ENCODE assay signal across 8 cellular contexts in the genomic region with DNA sequence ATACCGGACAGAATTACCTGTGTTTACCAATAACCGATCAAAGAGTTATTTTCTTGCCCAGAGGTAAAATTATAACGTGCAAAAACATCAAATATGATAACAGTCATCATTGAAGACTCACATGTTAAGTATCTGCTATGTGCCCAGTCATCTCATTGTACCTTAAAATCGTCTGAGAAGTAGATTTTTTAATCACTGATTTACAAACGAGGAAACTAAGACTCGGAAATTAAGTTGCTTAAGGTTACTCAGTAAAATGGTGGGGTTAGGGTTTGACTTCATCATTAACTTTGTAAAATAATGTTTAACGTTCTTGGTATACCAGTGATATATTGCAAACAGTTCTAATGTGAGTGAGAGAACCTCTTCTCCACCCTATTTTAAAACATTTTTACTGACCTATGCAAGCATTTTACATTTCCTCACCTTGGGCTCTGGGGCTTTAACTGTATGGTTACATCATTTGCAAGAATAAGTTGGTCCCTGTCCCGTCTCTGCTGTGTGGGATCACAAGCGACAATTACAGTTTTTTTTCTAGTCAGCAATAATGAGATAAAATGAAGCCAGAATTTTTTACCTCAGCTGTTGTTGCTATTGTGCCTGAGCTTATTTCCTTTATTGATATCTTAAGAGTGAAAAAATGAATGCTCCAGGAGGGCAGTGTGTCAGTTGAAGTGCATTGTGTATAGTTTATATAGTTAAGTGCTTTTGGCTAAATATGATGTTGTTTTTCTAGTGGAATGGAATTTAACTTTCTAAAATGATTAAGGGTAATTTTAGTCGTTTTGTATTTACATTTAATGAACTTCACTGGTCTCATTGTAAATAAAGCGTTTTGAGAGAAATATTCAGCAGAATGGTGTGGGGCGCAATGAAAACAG. TPM values are rescaled to one million over a fixed set of nuclear protein-coding genes. Genes with fewer than 3 reads are reported as not detected.
DNase-seq lines count a peak whose midpoint lies in the region; ATAC-seq and TF ChIP-seq lines count a peak whose summit lies in the region.

No MANE protein-coding gene starts in this region.

- H3K9me3 Mint-ChIP-seq in GM23338, result no peaks in the 10 kb centered on the region

- peak overlapping the region; percentile 98 for H3K4me3 Mint-ChIP-seq in GM23338

- no TSS peak for BruUV-seq in Panc1 (replicated peaks; lab: Mats Ljungman, UMichigan)

- peaks cover 9% of the 10 kb centered on the region for H3K36me3 Mint-ChIP-seq in GM23338 (ENCODE audit: low read depth)

- H3F3A ChIP-seq in GM23338 (replicated peaks; ENCODE audit: low read depth), result 0 out of 2 replicates have a peak, but pooled peaks cover 7% of the 10 kb centered on the region

- POLR2A ChIA-PET in Panc1 (lab: Charles Lee), result no interaction called here

- H3K4me1 Mint-ChIP-seq in GM23338, result peaks cover 14% of the 10 kb centered on the region

- H3K36me3 ChIP-seq in GM23338 (ENCODE audit: insufficient read depth), result no peaks in the 10 kb centered on the region
- H3K36me3 ChIP-seq in Panc1 (ENCODE audit: control insufficient read depth, insufficient read depth, low read length), result no peaks in the 10 kb centered on the region; the same call in 1 of the 2 replicates
- no peaks in the 10 kb centered on the region for H3K36me3 ChIP-seq in ovary

- peak overlapping the region; percentile 77 for H3K4me3 ChIP-seq in GM23338
- peak overlapping the region; percentile 92 to 99 for H3K4me3 ChIP-seq in Panc1 (ENCODE audit: low read depth in 2 of 2, low read length in 2 of 2)
- peak overlapping the region; percentile 98 for H3K4me3 ChIP-seq in epithelial cell of esophagus (ENCODE audit: low read length)
- peak overlapping the region; percentile 55 for H3K4me3 ChIP-seq in ovary

- TF ChIP-seq EP300 in ovary (IDR thresholded peaks at IDR 0.05), result no peak

- H3K79me2 ChIP-seq in GM23338 (replicated peaks; ENCODE audit: insufficient read depth), result peaks cover 71% of the 10 kb centered on the region

- no peak for TF ChIP-seq POLR2A in ovary (IDR thresholded peaks at IDR 0.05)

- H3K9me3 ChIP-seq in Panc1 (ENCODE audit: control insufficient read depth, insufficient read depth, low read depth, low read length) (no peaks in the 10 kb centered on the region), ovary (no peaks in the 10 kb centered on the region)

- H3K27ac Mint-ChIP-seq in GM23338, result peak overlapping the region; percentile 100

- intact Hi-C loops in Panc1 (cut with micrococcal nuclease; ENCODE audit: unreplicated experiment), result no loop called here
- intact Hi-C loops in ovary (cut with DNase I), result loop anchor here in 1 of 4 donors (10.0 kb wide), 1 partner anchor 48 kb away; no protein-coding TSS in a partner anchor

- H3K4me1 ChIP-seq in GM23338 (ENCODE audit: insufficient read depth), result peaks cover 12% of the 10 kb centered on the region
- peaks cover 13% of the 10 kb centered on the region; the same call in 1 of the 2 replicates for H3K4me1 ChIP-seq in Panc1 (ENCODE audit: control insufficient read depth, insufficient read depth, low read length)
- peaks cover 4% of the 10 kb centered on the region for H3K4me1 ChIP-seq in ovary (ENCODE audit: insufficient read depth)

- peaks cover 8% of the 10 kb centered on the region for H3K27me3 Mint-ChIP-seq in GM23338 (ENCODE audit: insufficient read depth, low read depth, poor library complexity)

- H2AFZ ChIP-seq in GM23338, result no peak overlapping the region

- CTCF ChIA-PET in Panc1 (lab: Charles Lee), result no interaction called here

- peak overlapping the region; percentile 86 for H3K4me2 ChIP-seq in GM23338

- DNase-seq in GM23338 (ENCODE audit: low spot score), result peak; percentile 25
- DNase-seq in Panc1 (ENCODE audit: low read depth, low spot score), result no peak
- DNase-seq in epithelial cell of esophagus (ENCODE audit: low read depth), result peak; percentile 50
- no peak for DNase-seq in ovary
- no peak for DNase-seq in germinal center (ENCODE audit: low spot score)
- no peak for DNase-seq in occipital lobe (lab: John Stamatoyannopoulos, UW)

- TF ChIP-seq CTCF in GM23338 (conservative IDR thresholded peaks at IDR 0.05; ENCODE audit: low read depth in 2 of 2) (no peak), Panc1 (IDR thresholded peaks at IDR 0.05) (no peak), epithelial cell of esophagus (IDR thresholded peaks at IDR 0.05; ENCODE audit: insufficient read depth, low read depth, low read length, missing control alignments) (no peak), ovary (IDR thresholded peaks at IDR 0.05) (no peak)

- ATAC-seq in GM23338, result no peak
- ATAC-seq in Panc1, result no peak
- ATAC-seq in GM19397 (IDR thresholded peaks at IDR 0.05; ENCODE audit: unreplicated experiment), result no peak
- no peak for ATAC-seq in GM21367 (IDR thresholded peaks at IDR 0.05; ENCODE audit: unreplicated experiment)

- peaks cover 10% of the 10 kb centered on the region; the same call in 1 of the 2 replicates for H4K20me1 ChIP-seq in GM23338 (replicated peaks; ENCODE audit: insufficient read depth)

- no peaks in the 10 kb centered on the region for H3K9me2 ChIP-seq in GM23338 (ENCODE audit: insufficient read depth)

- H3K27me3 ChIP-seq in GM23338 (ENCODE audit: insufficient read depth) (no peaks in the 10 kb centered on the region), Panc1 (ENCODE audit: control insufficient read depth, insufficient read depth, low read length) (no peaks in the 10 kb centered on the region), ovary (no peaks in the 10 kb centered on the region)

- in situ Hi-C loops in Panc1 (cut with HindIII; ENCODE audit: low pct_unique_long_range_greater_than_20kb, low sequenced_read_pairs), result no loop called here

- H3K27ac ChIP-seq in GM23338 (ENCODE audit: low read depth) (peak overlapping the region; percentile 23; the same call in 1 of the 2 replicates), Panc1 (ENCODE audit: low read length) (peak overlapping the region; percentile 99), ovary (peak overlapping the region in 1 of 2 donors; percentile 98)

- 7 to 10% (median 9%) methylated on average over 12 of the region's 12 CpGs for WGBS in ovary, 3 donors

RNA-seq across cellular contexts. Expression of a gene that starts 2.7 kb away (rescaled TPM):
- total RNA-seq in GM23338 (2014; rRNA removed; shearing (Covaris generic)), result 18.0 and 20.4 TPM in 2 replicates
- 12.7 and 16.8 TPM in 2 replicates for polyA plus RNA-seq in GM23338 (2016; fragmentation: Nextera tagmentation; extraction: Ambion mirVana)
- total RNA-seq in Panc1 (2021; ENCODE audit: unreplicated experiment), result 28.3 TPM
- 15.4 TPM for polyA plus RNA-seq in Panc1 (2012; ENCODE audit: insufficient read length)
- 10 to 100 TPM; 18.2 to 55.6 (median 43.9) TPM for total RNA-seq in ovary
- polyA plus RNA-seq in ovary, result 10 to 100 TPM; 20.3 to 53.2 TPM
- 17.2 TPM for total RNA-seq in occipital lobe

RNA-seq across cellular contexts. Expression of a gene that starts 45.3 kb away (rescaled TPM):
- total RNA-seq in GM23338 (2014; rRNA removed; shearing (Covaris generic)), result 51.0 and 55.9 TPM in 2 replicates
- 28.7 and 34.3 TPM in 2 replicates for polyA plus RNA-seq in GM23338 (2016; fragmentation: Nextera tagmentation; extraction: Ambion mirVana)
- total RNA-seq in Panc1 (2021; ENCODE audit: unreplicated experiment), result 122 TPM
- polyA plus RNA-seq in Panc1 (2012; ENCODE audit: insufficient read length), result 82.7 TPM
- total RNA-seq in ovary, result 10 to 100 TPM; 34.6 to 86.0 (median 66.9) TPM
- polyA plus RNA-seq in ovary, result 10 to 100 TPM; 50.5 to 68.6 TPM
- total RNA-seq in occipital lobe, result 43.0 TPM

Comparison
In these comparisons a context has a peak if more than half of its experiments do, and no peak if none do; other contexts are left out.
1. DNase-seq: peak in GM23338 (single experiment) and epithelial cell of esophagus (single experiment); none in Panc1 (single experiment), ovary (0 of 5), germinal center (single experiment) and occipital lobe (single experiment).
2. Peak in every context shown above with its lines, with median percentiles within 50 percentile points of each other: H3K4me3 ChIP-seq.